Comparison of ENCODE assay signal across 1 cellular context in genomic region chr7:127189885-127190284, GRCh38.
TF ChIP-seq lines count a peak whose summit lies in the region.

No MANE protein-coding gene starts in this region.

TF ChIP-seq in GM23338, 12 proteins besides CTCF, POLR2A, EP300 and RAD21 (continued from another document):
- no peak for TF ChIP-seq ZNF462 (CRISPR knock-in tag; IDR thresholded peaks at IDR 0.05)
- no peak for TF ChIP-seq POLR2AphosphoS5 (IDR thresholded peaks at IDR 0.05; ENCODE audit: low read depth)
- no peak for TF ChIP-seq REST (IDR thresholded peaks at IDR 0.05; ENCODE audit: unreplicated experiment)
- TF ChIP-seq ZNF114 (CRISPR knock-in tag; IDR thresholded peaks at IDR 0.05) = no peak
- no peak for TF ChIP-seq ETS1 (IDR thresholded peaks at IDR 0.05)
